20 cellular contexts compared by ENCODE assay signal in the genomic region with DNA sequence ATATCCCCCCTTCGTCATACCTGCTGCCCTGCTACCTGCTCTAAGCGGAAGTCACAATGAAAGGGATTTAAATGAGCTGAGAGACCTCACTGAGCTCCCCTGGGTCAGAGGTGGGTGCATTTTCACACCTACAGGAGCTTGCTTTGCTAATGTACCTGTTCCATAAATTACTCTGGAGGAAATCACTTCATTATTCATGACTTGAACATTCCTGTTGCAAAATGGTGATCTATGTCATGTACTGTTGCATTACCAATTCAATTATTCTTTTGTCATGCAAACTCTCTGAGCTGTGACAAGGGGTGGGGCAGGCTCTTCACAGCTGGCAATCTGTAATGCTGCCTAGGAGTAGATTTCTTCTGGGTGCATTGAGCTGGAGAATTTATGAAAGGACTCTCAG.
DNase-seq lines count a peak whose midpoint lies in the region; ATAC-seq and TF ChIP-seq lines count a peak whose summit lies in the region.
"Had no signal": no experiment of that assay in that cellular context is flagged by ENCODE, and none has a peak within 500 bp of the region (broad histone marks: within the 10 kb centered on the region; RNA-seq: fewer than 3 reads in every experiment).

No MANE protein-coding gene starts in this region.

- H3K36me3 Mint-ChIP-seq in endodermal cell (ENCODE audit: low read depth): no peaks in the 10 kb centered on the region
- H3K36me3 Mint-ChIP-seq: natural killer cell treated with Interleukin-12 subunit alpha and Interleukin-12 subunit beta and Interleukin-15 and Interleukin-18, amount 100 ng/mL, for 72 hours had no signal

- H3K4me3 ChIP-seq in endodermal cell (ENCODE audit: low read length) (no peak overlapping the region), MG63 (no peak overlapping the region)
- H3K4me3 ChIP-seq: adrenal gland, gastroesophageal sphincter, sigmoid colon, upper lobe of right lung had no signal

- peak overlapping the region; percentile 62 for H3K27ac Mint-ChIP-seq in endodermal cell
- H3K27ac Mint-ChIP-seq: natural killer cell treated with Interleukin-12 subunit alpha and Interleukin-12 subunit beta and Interleukin-15 and Interleukin-18, amount 100 ng/mL, for 72 hours had no signal

- peaks cover 18% of the 10 kb centered on the region for H3K9me3 Mint-ChIP-seq in endodermal cell

- TF ChIP-seq RAD21 in Ishikawa (IDR thresholded peaks at IDR 0.05; ENCODE audit: low read depth): peak; percentile 26; the same call in 1 of the 2 replicates

- no peak overlapping the region for H3K9ac ChIP-seq in endodermal cell (ENCODE audit: extremely low read depth, low read length, poor library complexity, severe bottlenecking)

- H3K4me1 Mint-ChIP-seq in endodermal cell: peaks cover 25% of the 10 kb centered on the region

- H3K4me3 Mint-ChIP-seq in endodermal cell: no peak overlapping the region
- H3K4me3 Mint-ChIP-seq: natural killer cell treated with Interleukin-12 subunit alpha and Interleukin-12 subunit beta and Interleukin-15 and Interleukin-18, amount 100 ng/mL, for 72 hours had no signal

- DNase-seq in ELF-1 (ENCODE audit: low read depth, low spot score) (peak; percentile 37), endodermal cell (peak; percentile 68), kidney tubule cell (ENCODE audit: low spot score) (peak; percentile 72), activated gamma-delta T cell (lab: John Stamatoyannopoulos, UW) (no peak), MG63 (no peak)
- DNase-seq: activated CD4-positive, alpha-beta T cell treated with anti-CD3 and anti-CD28 coated beads for 1 hour; activated naive CD4-positive, alpha-beta T cell; activated T-cell treated with anti-CD3 and anti-CD28 coated beads, Interleukin-2, amount 50 U/mL, for 1 hour; adrenal gland; DMS153; effector CD8-positive, alpha-beta T cell; NCI-H1105; NCI-H82; sigmoid colon; upper lobe of right lung had no signal

- H3K27me3 Mint-ChIP-seq in endodermal cell (ENCODE audit: insufficient read depth): no peaks in the 10 kb centered on the region
- H3K27me3 Mint-ChIP-seq: natural killer cell treated with Interleukin-12 subunit alpha and Interleukin-12 subunit beta and Interleukin-15 and Interleukin-18, amount 100 ng/mL, for 72 hours had no signal

- H3K4me1 ChIP-seq in endodermal cell (ENCODE audit: control insufficient read depth, insufficient read depth, low read length): peaks cover 6% of the 10 kb centered on the region
- H3K4me1 ChIP-seq: adrenal gland, upper lobe of right lung had no signal

- H3K27ac ChIP-seq in endodermal cell (ENCODE audit: low read depth, low read length): no peak overlapping the region
- H3K27ac ChIP-seq: adrenal gland, gastroesophageal sphincter, sigmoid colon, upper lobe of right lung had no signal

- WGBS in endodermal cell (ENCODE audit: insufficient coverage in 1 of 2, insufficient read length in 1 of 2), 2 experiments: 71% methylated on average over 1 to 2 of the region's 2 CpGs

- no peak for TF ChIP-seq CTCF in endodermal cell (conservative IDR thresholded peaks at IDR 0.05)

- H3K27me3 ChIP-seq in endodermal cell (ENCODE audit: control insufficient read depth, insufficient read depth, low read length, poor library complexity, severe bottlenecking) (no peaks in the 10 kb centered on the region), MG63 (no peaks in the 10 kb centered on the region)
- H3K27me3 ChIP-seq: adrenal gland, gastroesophageal sphincter, sigmoid colon, upper lobe of right lung had no signal

- H3K36me3 ChIP-seq in endodermal cell (ENCODE audit: control insufficient read depth, insufficient read depth, low read length): no peaks in the 10 kb centered on the region
- no peaks in the 10 kb centered on the region for H3K36me3 ChIP-seq in MG63
- H3K36me3 ChIP-seq: adrenal gland, gastroesophageal sphincter, sigmoid colon, upper lobe of right lung had no signal

- H3K9me3 ChIP-seq in endodermal cell (ENCODE audit: control insufficient read depth, low read length) (peaks cover 34% of the 10 kb centered on the region), MG63 (no peaks in the 10 kb centered on the region)
- H3K9me3 ChIP-seq: adrenal gland, gastroesophageal sphincter, sigmoid colon, upper lobe of right lung had no signal

- peak; percentile 99 for TF ChIP-seq EP300 in Ishikawa (IDR thresholded peaks at IDR 0.05; ENCODE audit: borderline replicate concordance)

- no peak for ATAC-seq in GM19035 (IDR thresholded peaks at IDR 0.05; ENCODE audit: unreplicated experiment)
- ATAC-seq: gastroesophageal sphincter; natural killer cell treated with Interleukin-12 subunit alpha and Interleukin-12 subunit beta and Interleukin-15 and Interleukin-18, amount 100 ng/mL, for 72 hours; Panc1; upper lobe of right lung had no signal

TF ChIP-seq in Ishikawa, 13 proteins besides CTCF, POLR2A, EP300 and RAD21:
- TF ChIP-seq TCF12 (IDR thresholded peaks at IDR 0.05; ENCODE audit: low read depth) (peak; percentile 98), ZBTB7A (IDR thresholded peaks at IDR 0.05; ENCODE audit: low read depth) (no peak), TAF1 (IDR thresholded peaks at IDR 0.05; ENCODE audit: low read depth) (no peak), CREB1 (IDR thresholded peaks at IDR 0.05; ENCODE audit: low read depth) (no peak; the same call in 1 of the 2 replicates), CEBPB (IDR thresholded peaks at IDR 0.05) (peak; percentile 97), TEAD4 (IDR thresholded peaks at IDR 0.05) (peak; percentile 96), FOXM1 (IDR thresholded peaks at IDR 0.05; ENCODE audit: borderline replicate concordance, low read depth) (peak; percentile 96), EGR1 (IDR thresholded peaks at IDR 0.05) (no peak), NFIC (IDR thresholded peaks at IDR 0.05) (peak; percentile 91), YY1 (IDR thresholded peaks at IDR 0.05; ENCODE audit: low read depth) (peak; percentile 63)
- TF ChIP-seq, protein P1, sequence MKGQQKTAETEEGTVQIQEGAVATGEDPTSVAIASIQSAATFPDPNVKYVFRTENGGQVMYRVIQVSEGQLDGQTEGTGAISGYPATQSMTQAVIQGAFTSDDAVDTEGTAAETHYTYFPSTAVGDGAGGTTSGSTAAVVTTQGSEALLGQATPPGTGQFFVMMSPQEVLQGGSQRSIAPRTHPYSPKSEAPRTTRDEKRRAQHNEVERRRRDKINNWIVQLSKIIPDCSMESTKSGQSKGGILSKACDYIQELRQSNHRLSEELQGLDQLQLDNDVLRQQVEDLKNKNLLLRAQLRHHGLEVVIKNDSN (IDR thresholded peaks at IDR 0.05): no peak
- TF ChIP-seq, protein P2, sequence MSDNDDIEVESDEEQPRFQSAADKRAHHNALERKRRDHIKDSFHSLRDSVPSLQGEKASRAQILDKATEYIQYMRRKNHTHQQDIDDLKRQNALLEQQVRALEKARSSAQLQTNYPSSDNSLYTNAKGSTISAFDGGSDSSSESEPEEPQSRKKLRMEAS (IDR thresholded peaks at IDR 0.05): peak; percentile 42; the same call in 1 of the 2 replicates
- TF ChIP-seq, protein P3, sequence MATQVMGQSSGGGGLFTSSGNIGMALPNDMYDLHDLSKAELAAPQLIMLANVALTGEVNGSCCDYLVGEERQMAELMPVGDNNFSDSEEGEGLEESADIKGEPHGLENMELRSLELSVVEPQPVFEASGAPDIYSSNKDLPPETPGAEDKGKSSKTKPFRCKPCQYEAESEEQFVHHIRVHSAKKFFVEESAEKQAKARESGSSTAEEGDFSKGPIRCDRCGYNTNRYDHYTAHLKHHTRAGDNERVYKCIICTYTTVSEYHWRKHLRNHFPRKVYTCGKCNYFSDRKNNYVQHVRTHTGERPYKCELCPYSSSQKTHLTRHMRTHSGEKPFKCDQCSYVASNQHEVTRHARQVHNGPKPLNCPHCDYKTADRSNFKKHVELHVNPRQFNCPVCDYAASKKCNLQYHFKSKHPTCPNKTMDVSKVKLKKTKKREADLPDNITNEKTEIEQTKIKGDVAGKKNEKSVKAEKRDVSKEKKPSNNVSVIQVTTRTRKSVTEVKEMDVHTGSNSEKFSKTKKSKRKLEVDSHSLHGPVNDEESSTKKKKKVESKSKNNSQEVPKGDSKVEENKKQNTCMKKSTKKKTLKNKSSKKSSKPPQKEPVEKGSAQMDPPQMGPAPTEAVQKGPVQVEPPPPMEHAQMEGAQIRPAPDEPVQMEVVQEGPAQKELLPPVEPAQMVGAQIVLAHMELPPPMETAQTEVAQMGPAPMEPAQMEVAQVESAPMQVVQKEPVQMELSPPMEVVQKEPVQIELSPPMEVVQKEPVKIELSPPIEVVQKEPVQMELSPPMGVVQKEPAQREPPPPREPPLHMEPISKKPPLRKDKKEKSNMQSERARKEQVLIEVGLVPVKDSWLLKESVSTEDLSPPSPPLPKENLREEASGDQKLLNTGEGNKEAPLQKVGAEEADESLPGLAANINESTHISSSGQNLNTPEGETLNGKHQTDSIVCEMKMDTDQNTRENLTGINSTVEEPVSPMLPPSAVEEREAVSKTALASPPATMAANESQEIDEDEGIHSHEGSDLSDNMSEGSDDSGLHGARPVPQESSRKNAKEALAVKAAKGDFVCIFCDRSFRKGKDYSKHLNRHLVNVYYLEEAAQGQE (IDR thresholded peaks at IDR 0.05; ENCODE audit: low read depth): no peak; the same call in 1 of the 2 replicates

Comparison
In these comparisons a context has a peak if more than half of its experiments do, and no peak if none do; other contexts are left out.
1. DNase-seq: peak in ELF-1 (single experiment), endodermal cell (single experiment) and kidney tubule cell (single experiment); none in activated gamma-delta T cell (single experiment) and MG63 (single experiment).